In the genomic region with DNA sequence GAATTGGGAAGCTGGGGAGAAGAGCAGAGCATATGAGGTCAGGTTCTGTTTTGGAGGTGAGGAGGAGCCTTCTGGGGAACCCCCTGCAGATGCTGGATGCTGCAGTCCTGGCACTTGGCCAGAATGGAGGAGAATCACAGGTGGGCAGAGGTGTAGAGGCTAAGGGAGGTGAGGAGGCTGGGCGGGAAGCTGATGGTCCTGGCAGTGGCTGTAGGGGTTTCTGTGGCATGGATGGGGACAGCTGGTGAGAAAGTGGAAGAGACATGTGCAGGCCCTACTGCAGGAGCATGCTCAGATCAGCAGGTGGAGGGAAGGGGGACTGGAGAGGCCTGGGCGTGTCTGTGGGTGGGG, we compare ENCODE assay signal across 17 cellular contexts.
"Had no signal": no experiment of that assay in that cellular context is flagged by ENCODE, and none has a peak within 500 bp of the region (broad histone marks: within the 10 kb centered on the region; RNA-seq: fewer than 3 reads in every experiment).

No MANE protein-coding gene starts in this region.

- H3K27me3 Mint-ChIP-seq: naive thymus-derived CD4-positive, alpha-beta T cell had no signal

- H3K9me3 Mint-ChIP-seq: naive thymus-derived CD4-positive, alpha-beta T cell; nephron progenitor cell; type B pancreatic cell had no signal

- H3K27ac Mint-ChIP-seq: naive thymus-derived CD4-positive, alpha-beta T cell; nephron progenitor cell; type B pancreatic cell had no signal

- H3K36me3 ChIP-seq: ovary, suprapubic skin, thyroid gland had no signal

- H3K4me3 Mint-ChIP-seq: naive thymus-derived CD4-positive, alpha-beta T cell; nephron progenitor cell; type B pancreatic cell had no signal

- H3K4me1 Mint-ChIP-seq: naive thymus-derived CD4-positive, alpha-beta T cell had no signal

- H3K4me3 ChIP-seq: dorsolateral prefrontal cortex, heart left ventricle, left lung, ovary, suprapubic skin, thyroid gland had no signal

- H3K4me1 ChIP-seq: left lung, suprapubic skin had no signal

- H3K27ac ChIP-seq: dorsolateral prefrontal cortex, heart left ventricle, left lung, neutrophil, ovary, suprapubic skin, thyroid gland had no signal

- H3K9me3 ChIP-seq: heart left ventricle, left lung, neutrophil, ovary, suprapubic skin, thyroid gland had no signal

- H3K27me3 ChIP-seq: dorsolateral prefrontal cortex, heart left ventricle, left lung, neutrophil, ovary, thyroid gland had no signal

- H3K36me3 Mint-ChIP-seq: naive thymus-derived CD4-positive, alpha-beta T cell; type B pancreatic cell had no signal

- DNase-seq: cortex of kidney; effector CD8-positive, alpha-beta T cell; hypothalamus; kidney glomerular epithelial cell; mesendoderm; naive thymus-derived CD4-positive, alpha-beta T cell; nephron progenitor cell; ovary; stimulated activated CD4-positive, alpha-beta T cell treated with anti-CD3 and anti-CD28 coated beads, Interleukin-2, amount 100 ng/mL, for 48 hours; stimulated activated naive CD8-positive, alpha-beta T cell treated with anti-CD3 and anti-CD28 coated beads, Interleukin-15, Interleukin-2, amounts not matched to agents 100 U/mL and 50 U/mL, for 24 hours; thyroid gland had no signal
